ENCODE assay signal across 8 cellular contexts in genomic region chr12:2853626-2854025, GRCh38. TPM values are rescaled to one million over a fixed set of nuclear protein-coding genes. Genes with fewer than 3 reads are reported as not detected.
DNase-seq lines count a peak whose midpoint lies in the region; ATAC-seq, FAIRE-seq and TF ChIP-seq lines count a peak whose summit lies in the region.

No MANE protein-coding gene starts in this region.

- TF ChIP-seq EP300 in A549 (IDR thresholded peaks at IDR 0.05) = no peak
- no peak for TF ChIP-seq EP300 in esophagus muscularis mucosa (IDR thresholded peaks at IDR 0.05)

- H3K27ac ChIP-seq in A549 (no peak overlapping the region), esophagus muscularis mucosa (replicated peaks in 1 of 4) (no peak overlapping the region), testis (no peak overlapping the region)

- no peak overlapping the region for H3K4me3 ChIP-seq in A549
- no peak overlapping the region for H3K4me3 ChIP-seq in GM12875 (ENCODE audit: low read depth, low read length)
- peak overlapping the region in 1 of 4 donors; percentile 20 for H3K4me3 ChIP-seq in esophagus muscularis mucosa
- no peak overlapping the region for H3K4me3 ChIP-seq in testis

- H3K4me2 ChIP-seq in A549 = no peak overlapping the region

- TF ChIP-seq RAD21 in A549 (conservative IDR thresholded peaks at IDR 0.05 in 1 of 2, IDR thresholded peaks at IDR 0.05 in 1 of 2) = peak in 1 of 2 experiments; percentile 45; a peak in 1 of 5 replicates

- H3K4me1 ChIP-seq in A549 (peaks cover 11% of the 10 kb centered on the region), esophagus muscularis mucosa (peaks cover 0 to 9% (median 4%) of the 10 kb centered on the region in 4 donors), testis (peaks cover 8% of the 10 kb centered on the region)

- peak; percentile 70 to 86; a peak in 5 of 6 replicates for ATAC-seq in A549
- ATAC-seq in GM21526 (IDR thresholded peaks at IDR 0.05; ENCODE audit: low FRiP score, unreplicated experiment) = no peak

- POLR2A ChIA-PET in A549 (lab: Yijun Ruan, JAX) = interaction anchor here (0.7 to 1.0 kb wide), 3 partner anchors 10 to 41 kb away, joined by 3 read pairs; partner anchors contain the start of gene ITFG2

- CTCF ChIA-PET in A549 (lab: Yijun Ruan, JAX) = interaction anchor here (0.7 to 3.0 kb wide), 34 partner anchors 8 to 409 kb away, joined by 3 to 19 read pairs (median 4); partner anchors contain the start of genes FOXM1, RHNO1 and TULP3

- 34% methylated on average over 11 of the region's 11 CpGs for WGBS in A549 (ENCODE audit: missing lambda C conversion rate)
- 13% methylated on average over 11 of the region's 11 CpGs for WGBS in esophagus muscularis mucosa
- WGBS in testis, 2 donors = 30 to 53% methylated on average over 6 to 11 of the region's 11 CpGs

- intact Hi-C loops in esophagus muscularis mucosa (cut with DNase I) = loop anchor here (5.0 to 10.0 kb wide), 2 partner anchors 91 to 189 kb away; no protein-coding TSS in a partner anchor
- intact Hi-C loops in testis (cut with DNase I; ENCODE audit: low total_unique reads) = no loop called here

- no peak for FAIRE-seq in A549 (lab: Jason Lieb, UNC)

- peaks cover 0 to 11% (median 9%) of the 10 kb centered on the region in 4 donors for H3K36me3 ChIP-seq in esophagus muscularis mucosa
- H3K36me3 ChIP-seq in testis (ENCODE audit: low read depth, missing control alignments) = no peaks in the 10 kb centered on the region

- no peak for TF ChIP-seq POLR2A in A549 (IDR thresholded peaks at IDR 0.05; ENCODE audit: low read length)
- no peak for TF ChIP-seq POLR2A in esophagus muscularis mucosa (IDR thresholded peaks at IDR 0.05; ENCODE audit: low read depth)
- TF ChIP-seq POLR2A in testis (IDR thresholded peaks at IDR 0.05) = no peak

- DNase-seq in A549 (ENCODE audit: low read depth in 1 of 2, low spot score in 1 of 2) = peak; percentile 77 to 92
- peak; percentile 59 for DNase-seq in NCI-H510A treated with DMSO at 0.1 percent for 48 hours (lab: John Stamatoyannopoulos, UW)
- peak; percentile 31 for DNase-seq in activated T-cell treated with anti-CD3 and anti-CD28 coated beads for 1 hour (ENCODE audit: low read depth)
- DNase-seq in esophagus muscularis mucosa (ENCODE audit: extremely low spot score) = peak; percentile 94
- DNase-seq in myocyte (ENCODE audit: low read depth) = peak; percentile 71
- peak; percentile 88 for DNase-seq in testis

- no peaks in the 10 kb centered on the region for H3K27me3 ChIP-seq in esophagus muscularis mucosa
- no peaks in the 10 kb centered on the region for H3K27me3 ChIP-seq in testis

- H3K9me3 ChIP-seq in A549 (no peaks in the 10 kb centered on the region), esophagus muscularis mucosa (no peaks in the 10 kb centered on the region), testis (no peaks in the 10 kb centered on the region)

- TF ChIP-seq CTCF in A549 (IDR thresholded peaks at IDR 0.05) = peak; percentile 55
- peak; percentile 84 for TF ChIP-seq CTCF in GM12875 (IDR thresholded peaks at IDR 0.05; ENCODE audit: borderline replicate concordance, insufficient read depth, low read depth, low read length)
- TF ChIP-seq CTCF in esophagus muscularis mucosa (IDR thresholded peaks at IDR 0.05) = peak; percentile 71 to 91 (median 76)
- peak; percentile 28 to 74 (median 35) for TF ChIP-seq CTCF in testis (IDR thresholded peaks at IDR 0.05)

TF ChIP-seq in A549, 52 proteins besides CTCF, POLR2A, EP300 and RAD21:
- TF ChIP-seq, protein P1, sequence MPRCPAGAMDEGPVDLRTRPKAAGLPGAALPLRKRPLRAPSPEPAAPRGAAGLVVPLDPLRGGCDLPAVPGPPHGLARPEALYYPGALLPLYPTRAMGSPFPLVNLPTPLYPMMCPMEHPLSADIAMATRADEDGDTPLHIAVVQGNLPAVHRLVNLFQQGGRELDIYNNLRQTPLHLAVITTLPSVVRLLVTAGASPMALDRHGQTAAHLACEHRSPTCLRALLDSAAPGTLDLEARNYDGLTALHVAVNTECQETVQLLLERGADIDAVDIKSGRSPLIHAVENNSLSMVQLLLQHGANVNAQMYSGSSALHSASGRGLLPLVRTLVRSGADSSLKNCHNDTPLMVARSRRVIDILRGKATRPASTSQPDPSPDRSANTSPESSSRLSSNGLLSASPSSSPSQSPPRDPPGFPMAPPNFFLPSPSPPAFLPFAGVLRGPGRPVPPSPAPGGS (IDR thresholded peaks at IDR 0.05) = no peak
- TF ChIP-seq CEBPB (IDR thresholded peaks at IDR 0.05) = no peak
- peak; percentile 39; the same call in 2 of the 3 replicates for TF ChIP-seq SMC3 (IDR thresholded peaks at IDR 0.05)
TF ChIP-seq in A549: peak in this region for 1.

RNA-seq across cellular contexts. Expression of gene TEX52, which starts 3.2 kb away (rescaled TPM):
- polyA plus RNA-seq in A549 (2011; rRNA removed) (not detected in 2 replicates), A549 (2017; fragmentation: RNase III; extraction: RNeasy Plus Mini Kit Qiagen cat#74134 plus additional on column Dnase treatment) (not detected in 3 replicates), testis (ENCODE audit: insufficient read depth, low read depth, low replicate concordance) (11.4 TPM)
- polyA plus RNA-seq in A549 (2012; cell fraction: cytosol; rRNA removed) = not detected in 2 replicates
- polyA plus RNA-seq in A549 (2012; cell fraction: nucleus; rRNA removed) = 0.07 TPM in 1 of 2 replicates, not detected in the other
- polyA minus RNA-seq in A549 (2011; rRNA and poly(A)+ RNA removed) = not detected in 2 replicates
- total RNA-seq in esophagus muscularis mucosa (not detected), myocyte (not detected in 2 replicates), testis (1 to 10 TPM in 1 of 2 donors, under 1 TPM in 1; 0.81 to 4.7 TPM)
- polyA plus RNA-seq in myocyte (2012) = 0.97 TPM

RNA-seq across cellular contexts. Expression of gene NRIP2, which starts 18.8 kb away (rescaled TPM):
- not detected in 2 replicates for polyA plus RNA-seq in A549 (2011; rRNA removed)
- not detected in 2 replicates for polyA plus RNA-seq in A549 (2012; cell fraction: cytosol; rRNA removed)
- polyA plus RNA-seq in A549 (2012; cell fraction: nucleus; rRNA removed) = not detected in 2 replicates
- polyA plus RNA-seq in A549 (2017; fragmentation: RNase III; extraction: RNeasy Plus Mini Kit Qiagen cat#74134 plus additional on column Dnase treatment) = not detected in 3 replicates
- polyA minus RNA-seq in A549 (2011; rRNA and poly(A)+ RNA removed) = not detected in 2 replicates
- total RNA-seq in esophagus muscularis mucosa = 1 to 10 TPM in 3 of 4 donors, under 1 TPM in 1; 0.83 to 9.7 (median 2.9) TPM
- total RNA-seq in myocyte = 0.64 and 2.1 TPM in 2 replicates
- polyA plus RNA-seq in myocyte (2012) = 1.0 TPM
- total RNA-seq in testis = 10 to 100 TPM in 1 of 2 donors, 1 to 10 TPM in 1; 2.6 to 10.6 TPM
- 2.8 TPM for polyA plus RNA-seq in testis (ENCODE audit: insufficient read depth, low read depth, low replicate concordance)

RNA-seq across cellular contexts. Expression of gene FOXM1, which starts 23.3 kb away (rescaled TPM):
- 40.3 and 47.8 TPM in 2 replicates for polyA plus RNA-seq in A549 (2011; rRNA removed)
- 85.0 and 100 TPM in 2 replicates for polyA plus RNA-seq in A549 (2012; cell fraction: cytosol; rRNA removed)
- 97.8 and 105 TPM in 2 replicates for polyA plus RNA-seq in A549 (2012; cell fraction: nucleus; rRNA removed)
- polyA plus RNA-seq in A549 (2017; fragmentation: RNase III; extraction: RNeasy Plus Mini Kit Qiagen cat#74134 plus additional on column Dnase treatment) = 84.0 to 84.2 TPM (median 84.2 TPM) in 3 replicates
- polyA minus RNA-seq in A549 (2011; rRNA and poly(A)+ RNA removed) = 83.4 and 98.6 TPM in 2 replicates
- 1 to 10 TPM in 1 of 4 donors, under 1 TPM in 2, not detected in 1; under 0.01 to 1.4 (median 0.17) TPM for total RNA-seq in esophagus muscularis mucosa
- total RNA-seq in myocyte = 0.94 and 1.3 TPM in 2 replicates
- 1.5 TPM for polyA plus RNA-seq in myocyte (2012)
- 10 to 100 TPM; 18.1 to 32.3 TPM for total RNA-seq in testis
- polyA plus RNA-seq in testis (ENCODE audit: insufficient read depth, low read depth, low replicate concordance) = 59.7 TPM

RNA-seq across cellular contexts. Expression of gene RHNO1, which starts 23.4 kb away (rescaled TPM):
- polyA plus RNA-seq in A549 (2011; rRNA removed) = 85.9 and 102 TPM in 2 replicates
- 45.9 and 64.1 TPM in 2 replicates for polyA plus RNA-seq in A549 (2012; cell fraction: cytosol; rRNA removed)
- 18.5 and 22.4 TPM in 2 replicates for polyA plus RNA-seq in A549 (2012; cell fraction: nucleus; rRNA removed)
- polyA plus RNA-seq in A549 (2017; fragmentation: RNase III; extraction: RNeasy Plus Mini Kit Qiagen cat#74134 plus additional on column Dnase treatment) = 35.7 to 37.6 TPM (median 37.1 TPM) in 3 replicates
- polyA minus RNA-seq in A549 (2011; rRNA and poly(A)+ RNA removed) = 55.1 and 71.5 TPM in 2 replicates
- 1 to 10 TPM; 7.1 to 9.7 (median 8.9) TPM for total RNA-seq in esophagus muscularis mucosa
- total RNA-seq in myocyte = 23.2 and 24.3 TPM in 2 replicates
- 23.0 TPM for polyA plus RNA-seq in myocyte (2012)
- 10 to 100 TPM; 21.6 to 22.8 TPM for total RNA-seq in testis
- 26.1 TPM for polyA plus RNA-seq in testis (ENCODE audit: insufficient read depth, low read depth, low replicate concordance)

RNA-seq across cellular contexts. Expression of gene TULP3, which starts 37.1 kb away (rescaled TPM):
- polyA plus RNA-seq in A549 (2011; rRNA removed) (30.6 and 32.9 TPM in 2 replicates), A549 (2017; fragmentation: RNase III; extraction: RNeasy Plus Mini Kit Qiagen cat#74134 plus additional on column Dnase treatment) (17.9 to 19.6 TPM (median 18.4 TPM) in 3 replicates), testis (ENCODE audit: insufficient read depth, low read depth, low replicate concordance) (29.2 TPM)
- 20.2 and 24.3 TPM in 2 replicates for polyA plus RNA-seq in A549 (2012; cell fraction: cytosol; rRNA removed)
- polyA plus RNA-seq in A549 (2012; cell fraction: nucleus; rRNA removed) = 31.0 and 35.6 TPM in 2 replicates
- 23.3 and 23.4 TPM in 2 replicates for polyA minus RNA-seq in A549 (2011; rRNA and poly(A)+ RNA removed)
- total RNA-seq in esophagus muscularis mucosa (10 to 100 TPM; 19.1 to 35.7 (median 27.4) TPM), myocyte (35.0 and 39.3 TPM in 2 replicates), testis (10 to 100 TPM; 20.5 to 26.5 TPM)
- polyA plus RNA-seq in myocyte (2012) = 30.4 TPM

Comparison
In these comparisons a context has a peak if more than half of its experiments do, and no peak if none do; other contexts are left out.
1. DNase-seq: peak in every context shown above with its lines; median percentile 94 in esophagus muscularis mucosa; 88 in testis; 84 in A549; 71 in myocyte; 59 in NCI-H510A treated with DMSO at 0.1 percent for 48 hours; 31 in activated T-cell treated with anti-CD3 and anti-CD28 coated beads for 1 hour.